In genomic region chr7:30322656-30323355, GRCh38 we compare ENCODE assay signal across 9 cellular contexts. TPM values are rescaled to one million over a fixed set of nuclear protein-coding genes. Genes with fewer than 3 reads are reported as not detected.
DNase-seq lines count a peak whose midpoint lies in the region; ATAC-seq and TF ChIP-seq lines count a peak whose summit lies in the region.
"Had no signal": no experiment of that assay in that cellular context is flagged by ENCODE, and none has a peak within 500 bp of the region (broad histone marks: within the 10 kb centered on the region; RNA-seq: fewer than 3 reads in every experiment).

No MANE protein-coding gene starts in this region.

- H3K36me3 ChIP-seq in MG63 = 0 out of 2 replicates have a peak, but pooled peaks cover 3% of the 10 kb centered on the region
- no peaks in the 10 kb centered on the region for H3K36me3 ChIP-seq in smooth muscle cell (ENCODE audit: low read depth)

- 77% methylated on average over 2 of the region's 2 CpGs for WGBS in smooth muscle cell (ENCODE audit: low lambda C conversion rate)

- DNase-seq in MG63 = no peak
- DNase-seq in iPS-NIHi11 (ENCODE audit: low spot score) = peak; percentile 16
- no peak for DNase-seq in epidermal melanocyte (ENCODE audit: insufficient read length, low spot score)
- DNase-seq in NCI-H187 treated with DMSO at 0.1 percent for 48 hours (lab: John Stamatoyannopoulos, UW) = no peak
- no peak for DNase-seq in smooth muscle cell (lab: John Stamatoyannopoulos, UW; ENCODE audit: unreplicated experiment)
- DNase-seq in NCI-H146 treated with DMSO at 0.1 percent for 48 hours (lab: John Stamatoyannopoulos, UW; ENCODE audit: unreplicated experiment) = no peak
- DNase-seq: IMR-90 had no signal

- peaks cover 12% of the 10 kb centered on the region for H3K79me2 ChIP-seq in smooth muscle cell (ENCODE audit: low read depth)

- no peaks in the 10 kb centered on the region for H4K20me1 ChIP-seq in smooth muscle cell (ENCODE audit: low read depth)

- no peaks in the 10 kb centered on the region for H3K9me3 ChIP-seq in MG63
- no peaks in the 10 kb centered on the region for H3K9me3 ChIP-seq in smooth muscle cell (replicated peaks; ENCODE audit: low read depth)

- peak overlapping the region; percentile 26 for H3K4me3 ChIP-seq in MG63
- H3K4me3 ChIP-seq in smooth muscle cell = no peak overlapping the region

- H3K4me2 ChIP-seq in smooth muscle cell = no peak overlapping the region

- H3K27ac ChIP-seq in smooth muscle cell (ENCODE audit: low read depth) = no peak overlapping the region

- ATAC-seq in GM18499 (IDR thresholded peaks at IDR 0.05; ENCODE audit: insufficient read depth, unreplicated experiment) (peak; percentile 35), GM21786 (IDR thresholded peaks at IDR 0.05; ENCODE audit: unreplicated experiment) (peak; percentile 44)

- peaks cover 12% of the 10 kb centered on the region for H3K4me1 ChIP-seq in smooth muscle cell (ENCODE audit: low read depth)

- H3K9ac ChIP-seq in smooth muscle cell (ENCODE audit: low read depth) = no peak overlapping the region

- no peaks in the 10 kb centered on the region for H3F3A ChIP-seq in smooth muscle cell (ENCODE audit: low read depth)

- H3K27me3 ChIP-seq in MG63 = no peaks in the 10 kb centered on the region
- H3K27me3 ChIP-seq in smooth muscle cell (ENCODE audit: low read depth) = no peaks in the 10 kb centered on the region

- TF ChIP-seq CTCF in smooth muscle cell (IDR thresholded peaks at IDR 0.05; ENCODE audit: borderline replicate concordance, insufficient read depth, poor library complexity, severe bottlenecking) = no peak

- H2AFZ ChIP-seq in smooth muscle cell (ENCODE audit: low read depth) = no peak overlapping the region

RNA-seq across cellular contexts. Expression of gene ZNRF2, which starts 38.4 kb away (rescaled TPM):
- 9.1 and 11.4 TPM in 2 replicates for total RNA-seq in MG63 (2014; rRNA removed; shearing (Covaris generic); ENCODE audit: low replicate concordance)
- 12.7 and 13.5 TPM in 2 replicates for total RNA-seq in smooth muscle cell
- polyA plus RNA-seq in smooth muscle cell = 2.1 and 7.4 TPM in 2 replicates
